Comparison of ENCODE assay signal across 8 cellular contexts in genomic region chr11:68840661-68841653, GRCh38. TPM values are rescaled to one million over a fixed set of nuclear protein-coding genes. Genes with fewer than 3 reads are reported as not detected.
DNase-seq lines count a peak whose midpoint lies in the region; ATAC-seq, FAIRE-seq and TF ChIP-seq lines count a peak whose summit lies in the region.

No MANE protein-coding gene starts in this region.

- H3K4me3 Mint-ChIP-seq in T-cell: peak overlapping the region; percentile 85 to 88 (median 86)

- ATAC-seq in T-cell (replicated peaks in 1 of 4): no peak
- ATAC-seq in HG02759 (IDR thresholded peaks at IDR 0.05; ENCODE audit: unreplicated experiment): no peak
- ATAC-seq in GM21526 (IDR thresholded peaks at IDR 0.05; ENCODE audit: low FRiP score, unreplicated experiment): no peak

- H3K4me3 ChIP-seq in AG09309 (ENCODE audit: control insufficient read depth, low read depth, low read length) (peak overlapping the region; percentile 92), colonic mucosa (peak overlapping the region; percentile 85), lower leg skin (ENCODE audit: low read depth, poor library complexity, severe bottlenecking) (peak overlapping the region; percentile 63)

- peak overlapping the region; percentile 89 for H3K27ac ChIP-seq in colonic mucosa
- peak overlapping the region; percentile 61 for H3K27ac ChIP-seq in temporal lobe (ENCODE audit: low read depth, low read length)

- H3K27me3 Mint-ChIP-seq in T-cell: no peaks in the 10 kb centered on the region

- peaks cover 11% of the 10 kb centered on the region for H3K4me1 ChIP-seq in colonic mucosa

- POLR2A ChIA-PET in T-cell (lab: Charles Lee): no interaction called here

- TF ChIP-seq POLR2A in H54 (IDR thresholded peaks at IDR 0.05; ENCODE audit: low read depth, low read length): no peak
- no peak for TF ChIP-seq POLR2A in lower leg skin (IDR thresholded peaks at IDR 0.05)

- no peaks in the 10 kb centered on the region for H3K9me3 ChIP-seq in colonic mucosa

- peak overlapping the region; percentile 99 for H3K9ac ChIP-seq in colonic mucosa (ENCODE audit: low read depth in 2 of 2, low read length in 2 of 2)

- CTCF ChIA-PET in T-cell (lab: Charles Lee): interaction anchor here in 1 of 2 donors (0.7 kb wide), 1 partner anchor 16 kb away, joined by 3 read pairs; no protein-coding TSS in a partner anchor

- FAIRE-seq in H54 (lab: Jason Lieb, UNC): no peak

- no peak for TF ChIP-seq CTCF in AG09309 (IDR thresholded peaks at IDR 0.05; ENCODE audit: control insufficient read depth, insufficient read depth, low read depth, low read length, missing control alignments)
- no peak for TF ChIP-seq CTCF in colonic mucosa (IDR thresholded peaks at IDR 0.05)
- peak in 1 of 3 donors; percentile 23 for TF ChIP-seq CTCF in lower leg skin (IDR thresholded peaks at IDR 0.05)

- H3K27me3 ChIP-seq in colonic mucosa: no peaks in the 10 kb centered on the region

- peak overlapping the region; percentile 89 to 91 for H3K27ac Mint-ChIP-seq in T-cell

- H3K4me1 Mint-ChIP-seq in T-cell: peaks cover 55 to 63% (median 58%) of the 10 kb centered on the region in 3 donors

- DNase-seq in AG09309 (ENCODE audit: low read depth) (no peak), H54 (ENCODE audit: insufficient read length, low spot score) (peak; percentile 49), T-cell (peak in 5 of 34 experiments; percentile 12 to 22 (median 17)), colonic mucosa (peak; percentile 83), lower leg skin (ENCODE audit: low spot score in 2 of 2) (peak in 1 of 2 donors; percentile 92)

- no peaks in the 10 kb centered on the region for H3K36me3 ChIP-seq in colonic mucosa

- intact Hi-C loops in colonic mucosa (cut with DNase I): no loop called here
- intact Hi-C loops in lower leg skin (cut with DNase I; ENCODE audit: low total_unique reads): no loop called here

- 0 to 1% methylated on average over 35 to 70 of the region's 90 CpGs for WGBS in lower leg skin, 2 donors

- no peaks in the 10 kb centered on the region for H3K9me3 Mint-ChIP-seq in T-cell

- H3K36me3 Mint-ChIP-seq in T-cell: no peaks in the 10 kb centered on the region

RNA-seq across cellular contexts. Expression of gene CPT1A, which starts 0.8 kb away (rescaled TPM):
- 10 to 100 TPM; 21.2 to 44.1 (median 35.9) TPM for total RNA-seq in T-cell
- total RNA-seq in colonic mucosa: 100 to 1,000 TPM; 197 to 213 TPM
- 10 to 100 TPM; 23.4 to 95.8 (median 46.0) TPM for total RNA-seq in lower leg skin
- 8.4 TPM for total RNA-seq in temporal lobe
